ENCODE assay signal across 19 cellular contexts in genomic region chr4:168978001-168978700, GRCh38. TPM values are rescaled to one million over a fixed set of nuclear protein-coding genes. Genes with fewer than 3 reads are reported as not detected.
DNase-seq lines count a peak whose midpoint lies in the region; ATAC-seq and TF ChIP-seq lines count a peak whose summit lies in the region.
"Had no signal": no experiment of that assay in that cellular context is flagged by ENCODE, and none has a peak within 500 bp of the region (broad histone marks: within the 10 kb centered on the region; RNA-seq: fewer than 3 reads in every experiment).

No MANE protein-coding gene starts in this region.

- H3K27ac ChIP-seq in mesendoderm (ENCODE audit: low read depth, low read length), result no peak overlapping the region

- H3K79me2 ChIP-seq in mesendoderm (ENCODE audit: control insufficient read depth, insufficient read depth, low read length), result no peaks in the 10 kb centered on the region

- peaks cover 2% of the 10 kb centered on the region for H3K36me3 ChIP-seq in mesendoderm (ENCODE audit: control insufficient read depth, insufficient read depth, low read length)

- no peak overlapping the region for H4K8ac ChIP-seq in mesendoderm (ENCODE audit: low read depth, low read length)

- no CpG with 5 or more reads among the region's 1 CpG for WGBS in mesendoderm (ENCODE audit: extremely low coverage, insufficient coverage, low lambda C conversion rate)

- TF ChIP-seq CTCF in choroid plexus epithelial cell (conservative IDR thresholded peaks at IDR 0.05; ENCODE audit: low read depth, low read length), result no peak
- no peak for TF ChIP-seq CTCF in WTC11 (IDR thresholded peaks at IDR 0.05)

- H3K4ac ChIP-seq in mesendoderm (ENCODE audit: low read depth, low read length), result no peak overlapping the region

- H2BK5ac ChIP-seq in mesendoderm (ENCODE audit: low read length), result no peak overlapping the region

- H3K56ac ChIP-seq in mesendoderm (ENCODE audit: low read length), result no peak overlapping the region

- no peak overlapping the region for H3K9ac ChIP-seq in mesendoderm (ENCODE audit: low read length)

- H3K4me3 Mint-ChIP-seq in WTC11, result no peak overlapping the region
- H3K4me3 Mint-ChIP-seq: activated CD8-positive, alpha-beta T cell treated with anti-CD3 and anti-CD28 coated beads for 36 hours; activated T-cell treated with anti-CD3 and anti-CD28 coated beads, Interleukin-2, amount 50 U/mL, for 24 hours; naive thymus-derived CD8-positive, alpha-beta T cell had no signal

- peaks cover 4% of the 10 kb centered on the region; the same call in 1 of the 2 replicates for H3K4me1 Mint-ChIP-seq in WTC11
- H3K4me1 Mint-ChIP-seq: naive thymus-derived CD8-positive, alpha-beta T cell had no signal

- POLR2A ChIA-PET in WTC11 (lab: Charles Lee), result no interaction called here

- H4K5ac ChIP-seq in mesendoderm (ENCODE audit: low read length), result no peak overlapping the region

- H2BK15ac ChIP-seq in mesendoderm (replicated peaks; ENCODE audit: low read depth), result no peak overlapping the region

- H3K27ac Mint-ChIP-seq in WTC11, result no peak overlapping the region
- H3K27ac Mint-ChIP-seq: activated CD8-positive, alpha-beta T cell treated with anti-CD3 and anti-CD28 coated beads for 36 hours; activated T-cell treated with anti-CD3 and anti-CD28 coated beads, Interleukin-2, amount 50 U/mL, for 24 hours; naive thymus-derived CD8-positive, alpha-beta T cell had no signal

- peak; percentile 77 for DNase-seq in ELR (ENCODE audit: low read depth)
- peak; percentile 39 for DNase-seq in M059J (ENCODE audit: low read depth)
- peak; percentile 42 for DNase-seq in choroid plexus epithelial cell (ENCODE audit: low read depth)
- peak; percentile 3 for DNase-seq in mesendoderm
- DNase-seq in activated gamma-delta T cell treated with Interleukin-2 at 50 U/mL for 16 hours, result no peak
- DNase-seq in WTC11 (ENCODE audit: low spot score), result no peak
- DNase-seq: activated CD8-positive, alpha-beta T cell treated with anti-CD3 and anti-CD28 coated beads for 36 hours; activated naive CD4-positive, alpha-beta T cell treated with anti-CD3 and anti-CD28 coated beads, Interleukin-2, amount 50 U/mL, for 16 hours; activated T-cell treated with anti-CD3 and anti-CD28 coated beads, Interleukin-2, amount 50 U/mL, for 24 hours; GDM1; head of caudate nucleus; naive thymus-derived CD8-positive, alpha-beta T cell; NCI-H187 treated with DMSO at 0.1 percent for 48 hours; SIG-M5; small intestine; stimulated activated CD8-positive, alpha-beta memory T cell treated with anti-CD3 and anti-CD28 coated beads, Interleukin-4, amount 100 ng/mL, for 48 hours; T-helper 2 cell had no signal

- peaks cover 44% of the 10 kb centered on the region for H3K9me3 Mint-ChIP-seq in WTC11

- H3K27me3 ChIP-seq in mesendoderm (ENCODE audit: insufficient read depth, low read length, poor library complexity), result no peaks in the 10 kb centered on the region

- no peak overlapping the region for H3K18ac ChIP-seq in mesendoderm (ENCODE audit: low read length)

- no peaks in the 10 kb centered on the region for H3K4me1 ChIP-seq in mesendoderm (ENCODE audit: control insufficient read depth, low read depth, low read length)

- CTCF ChIA-PET in WTC11 (lab: Charles Lee), result no interaction called here

- H3K4me3 ChIP-seq in choroid plexus epithelial cell (ENCODE audit: low read depth, low read length) (no peak overlapping the region), mesendoderm (ENCODE audit: low read length) (no peak overlapping the region)

- H3K27me3 Mint-ChIP-seq in WTC11 (ENCODE audit: low read depth), result no peaks in the 10 kb centered on the region
- H3K27me3 Mint-ChIP-seq: activated CD8-positive, alpha-beta T cell treated with anti-CD3 and anti-CD28 coated beads for 36 hours; activated T-cell treated with anti-CD3 and anti-CD28 coated beads, Interleukin-2, amount 50 U/mL, for 24 hours; naive thymus-derived CD8-positive, alpha-beta T cell had no signal

- H3K23ac ChIP-seq in mesendoderm (ENCODE audit: low read length), result no peak overlapping the region

- no peak overlapping the region for H3K4me2 ChIP-seq in mesendoderm (ENCODE audit: low read length)

- ATAC-seq in WTC11, result no peak
- ATAC-seq in HG03139 (IDR thresholded peaks at IDR 0.05; ENCODE audit: unreplicated experiment), result no peak
- ATAC-seq in GM18867 (IDR thresholded peaks at IDR 0.05; ENCODE audit: unreplicated experiment), result no peak
- ATAC-seq: activated CD8-positive, alpha-beta T cell treated with anti-CD3 and anti-CD28 coated beads for 36 hours; naive thymus-derived CD8-positive, alpha-beta T cell had no signal

- peaks cover 32% of the 10 kb centered on the region for H3K36me3 Mint-ChIP-seq in WTC11

- no peaks in the 10 kb centered on the region for H3K79me1 ChIP-seq in mesendoderm (ENCODE audit: low read length)

- H2AK5ac ChIP-seq in mesendoderm (ENCODE audit: low read length), result no peak overlapping the region

- H2BK120ac ChIP-seq in mesendoderm (ENCODE audit: low read depth, low read length), result no peak overlapping the region

TF ChIP-seq in WTC11, 78 proteins besides CTCF, POLR2A, EP300 and RAD21:
- TF ChIP-seq NFYB (CRISPR knock-in tag; conservative IDR thresholded peaks at IDR 0.05; ENCODE audit: low read depth) (no peak), ZNF416 (CRISPR knock-in tag; IDR thresholded peaks at IDR 0.05) (no peak), PREB (CRISPR knock-in tag; IDR thresholded peaks at IDR 0.05; ENCODE audit: borderline replicate concordance) (no peak), FOXK1 (CRISPR knock-in tag; IDR thresholded peaks at IDR 0.05) (no peak), ZMAT4 (CRISPR knock-in tag; IDR thresholded peaks at IDR 0.05) (no peak)

RNA-seq across cellular contexts. Expression of gene CBR4, which starts 31.9 kb away (rescaled TPM):
- 2.8 and 5.0 TPM in 2 replicates for total RNA-seq in M059J (2014; rRNA removed; shearing (Covaris generic))
- polyA plus RNA-seq in mesendoderm (2013, experiment 1 of 2), result 12.1 TPM
- 12.3 TPM for polyA plus RNA-seq in mesendoderm (2013, experiment 2 of 2)
- total RNA-seq in WTC11 (2021), result 48.1 to 52.6 TPM (median 50.8 TPM) in 3 replicates

Comparison
In these comparisons a context has a peak if more than half of its experiments do, and no peak if none do; other contexts are left out.
1. DNase-seq: peak in ELR (single experiment), M059J (single experiment), choroid plexus epithelial cell (single experiment) and mesendoderm (single experiment); none in activated gamma-delta T cell treated with Interleukin-2 at 50 U/mL for 16 hours (single experiment) and WTC11 (single experiment).